ENCODE assay signal across 17 cellular contexts in the genomic region with DNA sequence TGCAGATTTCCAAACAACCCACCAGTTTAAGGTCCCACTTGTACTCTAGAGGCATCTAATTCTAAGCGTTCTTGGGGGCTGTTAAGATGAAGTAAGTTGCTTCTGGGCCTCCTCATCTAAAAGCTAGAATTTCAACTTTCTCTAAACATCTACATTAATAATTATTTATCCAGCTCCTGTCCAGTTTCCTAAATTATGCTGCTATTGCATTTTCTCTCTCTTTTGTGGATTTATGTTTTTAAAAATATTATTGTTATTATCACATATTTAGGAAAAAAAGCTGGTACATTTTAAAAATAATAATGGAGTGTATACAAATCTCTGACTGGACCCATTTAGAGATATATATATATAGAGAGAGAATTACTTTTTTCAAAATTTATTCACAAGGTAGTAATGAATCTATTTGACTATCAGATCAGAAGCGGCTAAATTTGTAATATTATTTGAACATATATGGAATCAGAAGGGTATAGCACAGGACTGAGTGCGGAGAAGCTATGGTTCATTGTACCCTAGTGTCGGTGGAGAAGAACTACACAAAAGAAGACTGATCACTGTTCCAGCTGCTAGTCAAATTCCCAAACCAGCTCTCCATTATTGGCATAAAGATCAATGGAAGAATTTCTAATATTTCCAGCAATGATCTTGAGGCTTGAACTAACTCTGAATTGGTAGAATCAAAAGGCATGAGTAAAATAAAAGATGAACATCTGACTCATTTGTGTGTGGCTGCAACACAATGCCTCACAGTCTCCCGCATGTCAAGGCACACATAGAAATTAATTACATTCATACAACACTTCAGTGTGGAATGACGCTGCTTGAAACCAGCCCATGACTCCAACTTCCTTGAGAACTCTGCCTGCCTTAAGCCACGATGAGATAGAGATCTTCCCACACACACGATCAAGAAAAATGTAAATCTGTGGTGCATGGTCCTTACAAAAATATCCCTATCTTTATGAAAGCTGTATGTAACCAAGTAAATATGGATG.
DNase-seq lines count a peak whose midpoint lies in the region; ATAC-seq, FAIRE-seq and TF ChIP-seq lines count a peak whose summit lies in the region.
"Had no signal": no experiment of that assay in that cellular context is flagged by ENCODE, and none has a peak within 500 bp of the region (broad histone marks: within the 10 kb centered on the region; RNA-seq: fewer than 3 reads in every experiment).

No MANE protein-coding gene starts in this region.

- no peaks in the 10 kb centered on the region for H3K9me2 ChIP-seq in PC-3 (replicated peaks; ENCODE audit: low read length)

- H3K4me1 ChIP-seq in A549 (no peaks in the 10 kb centered on the region), PC-3 (ENCODE audit: insufficient read depth, low read length) (no peaks in the 10 kb centered on the region)
- H3K4me1 ChIP-seq in CD4-positive, CD25-positive, alpha-beta regulatory T cell (ENCODE audit: control insufficient read depth, insufficient read depth, low read length, poor library complexity, severe bottlenecking) = no peaks in the 10 kb centered on the region
- H3K4me1 ChIP-seq: ascending aorta had no signal

- no peaks in the 10 kb centered on the region for H4K20me1 ChIP-seq in PC-3 (ENCODE audit: low read length)

- H3K36me3 Mint-ChIP-seq in CD4-positive, CD25-positive, alpha-beta regulatory T cell = no peaks in the 10 kb centered on the region
- no peaks in the 10 kb centered on the region for H3K36me3 Mint-ChIP-seq in activated CD8-positive, alpha-beta T cell treated with anti-CD3 and anti-CD28 coated beads for 36 hours (ENCODE audit: low read depth)
- H3K36me3 Mint-ChIP-seq: CD14-positive monocyte had no signal

- intact Hi-C loops in activated CD8-positive, alpha-beta T cell treated with anti-CD3 and anti-CD28 coated beads for 36 hours (cut with micrococcal nuclease) = no loop called here
- intact Hi-C loops in PC-3 (cut with micrococcal nuclease) = no loop called here

- H3K4me1 Mint-ChIP-seq in CD4-positive, CD25-positive, alpha-beta regulatory T cell = peaks cover 0 to 22% (median 1%) of the 10 kb centered on the region in 4 donors
- H3K4me1 Mint-ChIP-seq in activated CD8-positive, alpha-beta T cell treated with anti-CD3 and anti-CD28 coated beads for 36 hours (ENCODE audit: low read depth) = peaks cover 25% of the 10 kb centered on the region
- H3K4me1 Mint-ChIP-seq: CD14-positive monocyte had no signal

- TF ChIP-seq POLR2A in A549 (IDR thresholded peaks at IDR 0.05; ENCODE audit: low read length) (no peak), GM12891 (IDR thresholded peaks at IDR 0.05; ENCODE audit: low read depth, low read length) (no peak)

- H3K9me3 ChIP-seq in A549 (no peaks in the 10 kb centered on the region), PC-3 (ENCODE audit: low read length) (no peaks in the 10 kb centered on the region)
- H3K9me3 ChIP-seq in CD4-positive, CD25-positive, alpha-beta regulatory T cell (ENCODE audit: control insufficient read depth in 2 of 2, low read length in 2 of 2) = no peaks in the 10 kb centered on the region
- H3K9me3 ChIP-seq: ascending aorta had no signal

- no peak for TF ChIP-seq RAD21 in A549 (conservative IDR thresholded peaks at IDR 0.05 in 1 of 2, IDR thresholded peaks at IDR 0.05 in 1 of 2)

- TF ChIP-seq EP300 in A549 (IDR thresholded peaks at IDR 0.05) = no peak

- H3F3A ChIP-seq in PC-3 (ENCODE audit: low read length, unreplicated experiment) = no peaks in the 10 kb centered on the region

- WGBS in A549 (ENCODE audit: missing lambda C conversion rate) = 46% methylated on average over 8 of the region's 8 CpGs

- H3K79me2 ChIP-seq in PC-3 (ENCODE audit: low read length) = no peaks in the 10 kb centered on the region

- H3K9ac ChIP-seq in PC-3 (ENCODE audit: low read length) = no peak overlapping the region

- CTCF ChIA-PET in A549 (lab: Yijun Ruan, JAX) = interaction anchor here (0.7 to 1.3 kb wide), 5 partner anchors 9 to 516 kb away, joined by 3 read pairs; no protein-coding TSS in a partner anchor
- CTCF ChIA-PET in activated CD8-positive, alpha-beta T cell treated with anti-CD3 and anti-CD28 coated beads for 36 hours (lab: Charles Lee) = interaction anchor here (0.7 to 1.8 kb wide), 10 partner anchors 13 to 463 kb away, joined by 3 to 5 read pairs (median 3); no protein-coding TSS in a partner anchor
- CTCF ChIA-PET in PC-3 (lab: Charles Lee) = no interaction called here

- no peak overlapping the region for H2AFZ ChIP-seq in PC-3 (ENCODE audit: low read length)

- POLR2A ChIA-PET in A549 (lab: Yijun Ruan, JAX) = no interaction called here
- POLR2A ChIA-PET in activated CD8-positive, alpha-beta T cell treated with anti-CD3 and anti-CD28 coated beads for 36 hours (lab: Charles Lee) = interaction anchor here (1.3 kb wide), 1 partner anchor 61 kb away, joined by 3 read pairs; no protein-coding TSS in a partner anchor
- POLR2A ChIA-PET in PC-3 (lab: Charles Lee; ENCODE audit: unreplicated experiment) = no interaction called here

- H3K9me3 Mint-ChIP-seq in CD4-positive, CD25-positive, alpha-beta regulatory T cell = no peaks in the 10 kb centered on the region
- no peaks in the 10 kb centered on the region for H3K9me3 Mint-ChIP-seq in activated CD8-positive, alpha-beta T cell treated with anti-CD3 and anti-CD28 coated beads for 36 hours
- H3K9me3 Mint-ChIP-seq: CD14-positive monocyte had no signal

- H3K27ac ChIP-seq in A549 (no peak overlapping the region), PC-3 (ENCODE audit: low read length) (no peak overlapping the region)
- H3K27ac ChIP-seq in CD4-positive, CD25-positive, alpha-beta regulatory T cell (ENCODE audit: insufficient read depth, low read length, poor library complexity, severe bottlenecking) = peak overlapping the region; percentile 41
- H3K27ac ChIP-seq: ascending aorta had no signal

- no peak for TF ChIP-seq CTCF in A549 (IDR thresholded peaks at IDR 0.05)
- TF ChIP-seq CTCF in activated CD8-positive, alpha-beta T cell treated with anti-CD3 and anti-CD28 coated beads for 36 hours (IDR thresholded peaks at IDR 0.05) = no peak
- TF ChIP-seq CTCF in fibroblast of villous mesenchyme (IDR thresholded peaks at IDR 0.05; ENCODE audit: insufficient read depth, low read depth, low read length) = no peak
- TF ChIP-seq CTCF in PC-3 (conservative IDR thresholded peaks at IDR 0.05; ENCODE audit: low read depth, low read length) = no peak

- H3K4me3 ChIP-seq in A549 (no peak overlapping the region), fibroblast of villous mesenchyme (ENCODE audit: low read depth, low read length) (no peak overlapping the region), PC-3 (ENCODE audit: low read length) (no peak overlapping the region)
- no peak overlapping the region for H3K4me3 ChIP-seq in CD4-positive, CD25-positive, alpha-beta regulatory T cell (ENCODE audit: low read depth, low read length)
- H3K4me3 ChIP-seq: ascending aorta had no signal

- no TSS peak for BruUV-seq in PC-3 (replicated peaks; lab: Mats Ljungman, UMichigan)

- H3K27me3 ChIP-seq in CD4-positive, CD25-positive, alpha-beta regulatory T cell (ENCODE audit: control insufficient read depth, insufficient read depth, low read length) = no peaks in the 10 kb centered on the region
- H3K27me3 ChIP-seq in PC-3 (ENCODE audit: low read length) = peaks cover 30% of the 10 kb centered on the region
- H3K27me3 ChIP-seq: ascending aorta had no signal

- no peak overlapping the region for H3K27ac Mint-ChIP-seq in CD4-positive, CD25-positive, alpha-beta regulatory T cell
- peak overlapping the region; percentile 58 for H3K27ac Mint-ChIP-seq in activated CD8-positive, alpha-beta T cell treated with anti-CD3 and anti-CD28 coated beads for 36 hours
- H3K27ac Mint-ChIP-seq: CD14-positive monocyte had no signal

- FAIRE-seq in A549 (lab: Jason Lieb, UNC) (no peak), GM12891 (lab: Jason Lieb, UNC) (no peak)
- FAIRE-seq: colon had no signal

- no peaks in the 10 kb centered on the region for H3K27me3 Mint-ChIP-seq in CD4-positive, CD25-positive, alpha-beta regulatory T cell
- H3K27me3 Mint-ChIP-seq in activated CD8-positive, alpha-beta T cell treated with anti-CD3 and anti-CD28 coated beads for 36 hours = no peaks in the 10 kb centered on the region

- no peak for ATAC-seq in A549
- no peak for ATAC-seq in CD4-positive, CD25-positive, alpha-beta regulatory T cell (ENCODE audit: low read depth in 2 of 2)
- ATAC-seq in activated CD8-positive, alpha-beta T cell treated with anti-CD3 and anti-CD28 coated beads for 36 hours = peak; percentile 50
- ATAC-seq in HG02884 (IDR thresholded peaks at IDR 0.05; ENCODE audit: unreplicated experiment) = no peak
- no peak for ATAC-seq in PC-3

- H3K4me3 Mint-ChIP-seq in CD4-positive, CD25-positive, alpha-beta regulatory T cell = peak overlapping the region in 2 of 4 donors; percentile 52 to 58
- peak overlapping the region; percentile 69 for H3K4me3 Mint-ChIP-seq in activated CD8-positive, alpha-beta T cell treated with anti-CD3 and anti-CD28 coated beads for 36 hours
- H3K4me3 Mint-ChIP-seq: CD14-positive monocyte had no signal

- no peaks in the 10 kb centered on the region for H3K36me3 ChIP-seq in CD4-positive, CD25-positive, alpha-beta regulatory T cell (ENCODE audit: control insufficient read depth, insufficient read depth, low read length)
- no peaks in the 10 kb centered on the region for H3K36me3 ChIP-seq in PC-3 (ENCODE audit: low read depth, low read length)
- H3K36me3 ChIP-seq: ascending aorta had no signal

- no peak for DNase-seq in A549 (ENCODE audit: low read depth in 1 of 2, low spot score in 1 of 2)
- DNase-seq in CD4-positive, CD25-positive, alpha-beta regulatory T cell = no peak
- peak; percentile 19 for DNase-seq in activated CD8-positive, alpha-beta T cell treated with anti-CD3 and anti-CD28 coated beads for 36 hours
- DNase-seq in fibroblast of villous mesenchyme (ENCODE audit: low read depth) = peak; percentile 5
- DNase-seq in GM12891 (ENCODE audit: insufficient read length, low spot score) = no peak
- no peak for DNase-seq in PC-3
- DNase-seq in AG08396 (ENCODE audit: low spot score) = no peak
- DNase-seq: erythroblast; kidney glomerular epithelial cell; NCI-H2081; NCI-H748 treated with DMSO at 0.1 percent for 48 hours; RPMI8226; stimulated activated naive CD4-positive, alpha-beta T cell had no signal

- H3K4me2 ChIP-seq in A549 = no peak overlapping the region
- no peak overlapping the region for H3K4me2 ChIP-seq in PC-3 (ENCODE audit: low read length)

TF ChIP-seq in A549, 52 proteins besides CTCF, POLR2A, EP300 and RAD21 (continues in another document):
- TF ChIP-seq FOXS1 (CRISPR knock-in tag; IDR thresholded peaks at IDR 0.05) (no peak), MAFK (IDR thresholded peaks at IDR 0.05; ENCODE audit: partially characterized antibody) (peak; percentile 21), CEBPB (IDR thresholded peaks at IDR 0.05) (no peak), SMC3 (IDR thresholded peaks at IDR 0.05) (no peak)

TF ChIP-seq in GM12891, 5 proteins besides CTCF, POLR2A, EP300 and RAD21:
- no peak for TF ChIP-seq TAF1 (IDR thresholded peaks at IDR 0.05; ENCODE audit: low read depth, low read length)
- no peak for TF ChIP-seq POLR2AphosphoS5 (IDR thresholded peaks at IDR 0.05; ENCODE audit: low read depth, low read length)
- no peak for TF ChIP-seq SPI1 (IDR thresholded peaks at IDR 0.05; ENCODE audit: low read depth, low read length)
- TF ChIP-seq POU2F2 (IDR thresholded peaks at IDR 0.05; ENCODE audit: low read depth, low read length) = no peak
- TF ChIP-seq PAX5 (IDR thresholded peaks at IDR 0.05; ENCODE audit: insufficient read depth, low read length, severe bottlenecking) = no peak

Comparison
In these comparisons a context has a peak if more than half of its experiments do, and no peak if none do; other contexts are left out.
1. DNase-seq: peak in activated CD8-positive, alpha-beta T cell treated with anti-CD3 and anti-CD28 coated beads for 36 hours (single experiment) and fibroblast of villous mesenchyme (single experiment); none in A549 (0 of 2), CD4-positive, CD25-positive, alpha-beta regulatory T cell (0 of 3), GM12891 (single experiment), PC-3 (single experiment) and AG08396 (single experiment).